In genomic region chr19:38283261-38283660, GRCh38 we compare ENCODE assay signal across 1 cellular context.
TF ChIP-seq lines count a peak whose summit lies in the region.

No MANE protein-coding gene starts in this region.

TF ChIP-seq in WTC11, 78 proteins besides CTCF, POLR2A, EP300 and RAD21 (continued from another document):
- TF ChIP-seq E2F5 (CRISPR knock-in tag; IDR thresholded peaks at IDR 0.05) (no peak), ZNF263 (CRISPR knock-in tag; IDR thresholded peaks at IDR 0.05; ENCODE audit: low read depth) (no peak), NFE2L1 (CRISPR knock-in tag; IDR thresholded peaks at IDR 0.05) (no peak), PRDM15 (CRISPR knock-in tag; IDR thresholded peaks at IDR 0.05) (no peak), SMAD3 (CRISPR knock-in tag; IDR thresholded peaks at IDR 0.05; ENCODE audit: borderline replicate concordance) (no peak), MLX (CRISPR knock-in tag; IDR thresholded peaks at IDR 0.05) (no peak), ATF6 (CRISPR knock-in tag; IDR thresholded peaks at IDR 0.05) (no peak), GRHL2 (CRISPR knock-in tag; IDR thresholded peaks at IDR 0.05; ENCODE audit: insufficient replicate concordance, severe bottlenecking) (no peak), USF2 (CRISPR knock-in tag; IDR thresholded peaks at IDR 0.05) (no peak), ATF1 (CRISPR knock-in tag; IDR thresholded peaks at IDR 0.05) (no peak), OVOL2 (CRISPR knock-in tag; IDR thresholded peaks at IDR 0.05; ENCODE audit: borderline replicate concordance) (no peak)
